9 cellular contexts compared by ENCODE assay signal in genomic region chr14:21923820-21924219, GRCh38.
DNase-seq lines count a peak whose midpoint lies in the region; ATAC-seq and TF ChIP-seq lines count a peak whose summit lies in the region.
"Had no signal": no experiment of that assay in that cellular context is flagged by ENCODE, and none has a peak within 500 bp of the region (broad histone marks: within the 10 kb centered on the region; RNA-seq: fewer than 3 reads in every experiment).

No MANE protein-coding gene starts in this region.

- H3K36me3 Mint-ChIP-seq in activated naive CD4-positive, alpha-beta T cell treated with anti-CD3 and anti-CD28 coated beads for 36 hours (ENCODE audit: low read depth) = no peaks in the 10 kb centered on the region
- H3K36me3 Mint-ChIP-seq in mesothelial cell of epicardium = no peaks in the 10 kb centered on the region

- CTCF ChIA-PET in activated naive CD4-positive, alpha-beta T cell treated with anti-CD3 and anti-CD28 coated beads for 36 hours (lab: Charles Lee) = interaction anchor here (0.9 to 1.6 kb wide), 5 partner anchors 10 to 67 kb away, joined by 3 to 5 read pairs (median 4); no protein-coding TSS in a partner anchor

- peak; percentile 23 for DNase-seq in stimulated activated CD4-positive, alpha-beta T cell treated with anti-CD3 and anti-CD28 coated beads, Interleukin-1b, Interleukin-23, amount 100 ng/mL, for 48 hours
- no peak for DNase-seq in stimulated activated CD4-positive, alpha-beta T cell treated with anti-CD3 and anti-CD28 coated beads, Interleukin-2, amount 100 ng/mL, for 48 hours
- DNase-seq in KG1 (lab: John Stamatoyannopoulos, UW) = peak; percentile 50
- peak; percentile 47 for DNase-seq in activated naive CD4-positive, alpha-beta T cell treated with anti-CD3 and anti-CD28 coated beads for 36 hours
- peak; percentile 12 for DNase-seq in stimulated activated naive CD8-positive, alpha-beta T cell treated with anti-CD3 and anti-CD28 coated beads, Interleukin-15, Interleukin-2, amounts not matched to agents 100 U/mL and 50 U/mL, for 24 hours
- DNase-seq in hippocampal formation (lab: John Stamatoyannopoulos, UW) = no peak
- no peak for DNase-seq in NCI-H526 treated with DMSO at 0.1 percent for 48 hours (lab: John Stamatoyannopoulos, UW)
- no peak for DNase-seq in mesothelial cell of epicardium (ENCODE audit: low spot score in 2 of 2, unreplicated experiment in 2 of 2)
- DNase-seq: thyroid gland had no signal

- ATAC-seq in stimulated activated naive CD8-positive, alpha-beta T cell treated with anti-CD3 and anti-CD28 coated beads, Interleukin-15, Interleukin-2, amounts not matched to agents 100 U/mL and 50 U/mL, for 24 hours = peak; percentile 87

- intact Hi-C loops in activated naive CD4-positive, alpha-beta T cell treated with anti-CD3 and anti-CD28 coated beads for 36 hours (cut with micrococcal nuclease) = loop anchor here (1.0 to 5.0 kb wide), 2 partner anchors 8 to 1168 kb away; no protein-coding TSS in a partner anchor

- H3K27ac Mint-ChIP-seq in activated naive CD4-positive, alpha-beta T cell treated with anti-CD3 and anti-CD28 coated beads for 36 hours = peak overlapping the region; percentile 90
- H3K27ac Mint-ChIP-seq in mesothelial cell of epicardium = no peak overlapping the region

- no peaks in the 10 kb centered on the region for H3K27me3 Mint-ChIP-seq in activated naive CD4-positive, alpha-beta T cell treated with anti-CD3 and anti-CD28 coated beads for 36 hours (ENCODE audit: low read depth)
- peaks cover 52% of the 10 kb centered on the region for H3K27me3 Mint-ChIP-seq in mesothelial cell of epicardium (ENCODE audit: low read depth)

- peak overlapping the region; percentile 54 for H3K4me3 Mint-ChIP-seq in activated naive CD4-positive, alpha-beta T cell treated with anti-CD3 and anti-CD28 coated beads for 36 hours
- no peak overlapping the region for H3K4me3 Mint-ChIP-seq in mesothelial cell of epicardium

- H3K9me3 Mint-ChIP-seq in activated naive CD4-positive, alpha-beta T cell treated with anti-CD3 and anti-CD28 coated beads for 36 hours = peaks cover 2% of the 10 kb centered on the region
- no peaks in the 10 kb centered on the region for H3K9me3 Mint-ChIP-seq in mesothelial cell of epicardium

- peaks cover 53% of the 10 kb centered on the region for H3K4me1 Mint-ChIP-seq in activated naive CD4-positive, alpha-beta T cell treated with anti-CD3 and anti-CD28 coated beads for 36 hours (ENCODE audit: low read depth)
- no peaks in the 10 kb centered on the region for H3K4me1 Mint-ChIP-seq in mesothelial cell of epicardium

- no peak for TF ChIP-seq CTCF in mesothelial cell of epicardium (IDR thresholded peaks at IDR 0.05; ENCODE audit: unreplicated experiment)

Comparison
In these comparisons a context has a peak if more than half of its experiments do, and no peak if none do; other contexts are left out.
1. DNase-seq: peak in stimulated activated CD4-positive, alpha-beta T cell treated with anti-CD3 and anti-CD28 coated beads, Interleukin-1b, Interleukin-23, amount 100 ng/mL, for 48 hours (single experiment), KG1 (single experiment), activated naive CD4-positive, alpha-beta T cell treated with anti-CD3 and anti-CD28 coated beads for 36 hours (single experiment) and stimulated activated naive CD8-positive, alpha-beta T cell treated with anti-CD3 and anti-CD28 coated beads, Interleukin-15, Interleukin-2, amounts not matched to agents 100 U/mL and 50 U/mL, for 24 hours (single experiment); none in stimulated activated CD4-positive, alpha-beta T cell treated with anti-CD3 and anti-CD28 coated beads, Interleukin-2, amount 100 ng/mL, for 48 hours (0 of 2), hippocampal formation (0 of 2), NCI-H526 treated with DMSO at 0.1 percent for 48 hours (single experiment) and mesothelial cell of epicardium (0 of 2).